ENCODE assay signal across 34 cellular contexts in genomic region chr16:27862953-27863352, GRCh38.
"Had no signal": no experiment of that assay in that cellular context is flagged by ENCODE, and none has a peak within 500 bp of the region (broad histone marks: within the 10 kb centered on the region; RNA-seq: fewer than 3 reads in every experiment).

No MANE protein-coding gene starts in this region.

- DNase-seq: activated effector memory CD4-positive, alpha-beta T cell treated with anti-CD3 and anti-CD28 coated beads, Interleukin-2, amount 50 U/mL, for 16 hours; activated effector memory CD4-positive, alpha-beta T cell treated with Interleukin-2 at 50 U/mL for 16 hours; activated gamma-delta T cell; activated gamma-delta T cell treated with Interleukin-2 at 50 U/mL for 16 hours; activated naive CD4-positive, alpha-beta T cell; activated naive CD4-positive, alpha-beta T cell treated with anti-CD3 and anti-CD28 coated beads for 36 hours; activated naive CD4-positive, alpha-beta T cell treated with anti-CD3 and anti-CD28 coated beads, Interleukin-2, amount 10 ng/mL, durations not matched to agents 7 days and 5 days; activated naive CD4-positive, alpha-beta T cell treated with anti-CD3 and anti-CD28 coated beads, Interleukin-2, amount 50 U/mL, for 16 hours; activated naive CD4-positive, alpha-beta T cell treated with Interleukin-2 at 50 U/mL for 16 hours; activated naive CD8-positive, alpha-beta T cell treated with anti-CD3 and anti-CD28 coated beads for 36 hours; activated naive CD8-positive, alpha-beta T cell treated with anti-CD3 and anti-CD28 coated beads, Interleukin-2, amount 10 ng/mL, durations not matched to agents 7 days and 5 days; activated naive CD8-positive, alpha-beta T cell treated with anti-CD3 and anti-CD28 coated beads, Interleukin-2, amount 50 U/mL, for 24 hours; activated T-cell treated with anti-CD3 and anti-CD28 coated beads, Interleukin-2, amount 50 U/mL, for 1 hour; activated T-cell treated with anti-CD3 and anti-CD28 coated beads, Interleukin-2, amount 50 U/mL, for 24 hours; activated T-cell treated with anti-CD3 and anti-CD28 coated beads, Interleukin-2, amount 50 U/mL, for 4 hours; activated T-cell treated with anti-CD3 and anti-CD28 coated beads, Interleukin-2, amount 50 U/mL, for 48 hours; activated T-cell treated with anti-CD3 and anti-CD28 coated beads, Interleukin-2, amount 50 U/mL, for 72 hours; adrenal gland; amniotic stem cell; amygdala; anterior cingulate cortex; aorta; body of pancreas; brain microvascular endothelial cell; caudate nucleus; central memory CD4-positive, alpha-beta T cell; cerebellar nuclear complex had no signal

- H3K27me3 ChIP-seq: adrenal gland, ascending aorta, body of pancreas, brain microvascular endothelial cell, breast epithelium, cardiac muscle cell had no signal

- H3K36me3 ChIP-seq: adrenal gland, ascending aorta, brain microvascular endothelial cell, breast epithelium, cardiac muscle cell had no signal

- H3K4me3 ChIP-seq: adrenal gland, ascending aorta, body of pancreas, breast epithelium, cardiac muscle cell had no signal

- ATAC-seq: activated naive CD4-positive, alpha-beta T cell treated with anti-CD3 and anti-CD28 coated beads, Interleukin-2, amount 50 U/mL, for 72 hours; activated naive CD8-positive, alpha-beta T cell treated with anti-CD3 and anti-CD28 coated beads, Interleukin-2, amount 50 U/mL, for 24 hours; activated T-cell treated with anti-CD3 and anti-CD28 coated beads, Interleukin-2, amount 50 U/mL, for 4 hours; activated T-cell treated with anti-CD3 and anti-CD28 coated beads, Interleukin-2, amount 50 U/mL, for 72 hours; activated T-helper 17 cell treated with anti-CD3 and anti-CD28 coated beads, Interleukin-2, amount 50 U/mL, for 72 hours; body of pancreas had no signal

- FAIRE-seq: astrocyte, bronchial epithelial cell had no signal

- H3K4me1 ChIP-seq: adrenal gland, ascending aorta, body of pancreas, breast epithelium had no signal

- H3K27ac ChIP-seq: adrenal gland, ascending aorta, body of pancreas, brain microvascular endothelial cell, breast epithelium, cardiac muscle cell had no signal
